8 cellular contexts compared by ENCODE assay signal in the genomic region with DNA sequence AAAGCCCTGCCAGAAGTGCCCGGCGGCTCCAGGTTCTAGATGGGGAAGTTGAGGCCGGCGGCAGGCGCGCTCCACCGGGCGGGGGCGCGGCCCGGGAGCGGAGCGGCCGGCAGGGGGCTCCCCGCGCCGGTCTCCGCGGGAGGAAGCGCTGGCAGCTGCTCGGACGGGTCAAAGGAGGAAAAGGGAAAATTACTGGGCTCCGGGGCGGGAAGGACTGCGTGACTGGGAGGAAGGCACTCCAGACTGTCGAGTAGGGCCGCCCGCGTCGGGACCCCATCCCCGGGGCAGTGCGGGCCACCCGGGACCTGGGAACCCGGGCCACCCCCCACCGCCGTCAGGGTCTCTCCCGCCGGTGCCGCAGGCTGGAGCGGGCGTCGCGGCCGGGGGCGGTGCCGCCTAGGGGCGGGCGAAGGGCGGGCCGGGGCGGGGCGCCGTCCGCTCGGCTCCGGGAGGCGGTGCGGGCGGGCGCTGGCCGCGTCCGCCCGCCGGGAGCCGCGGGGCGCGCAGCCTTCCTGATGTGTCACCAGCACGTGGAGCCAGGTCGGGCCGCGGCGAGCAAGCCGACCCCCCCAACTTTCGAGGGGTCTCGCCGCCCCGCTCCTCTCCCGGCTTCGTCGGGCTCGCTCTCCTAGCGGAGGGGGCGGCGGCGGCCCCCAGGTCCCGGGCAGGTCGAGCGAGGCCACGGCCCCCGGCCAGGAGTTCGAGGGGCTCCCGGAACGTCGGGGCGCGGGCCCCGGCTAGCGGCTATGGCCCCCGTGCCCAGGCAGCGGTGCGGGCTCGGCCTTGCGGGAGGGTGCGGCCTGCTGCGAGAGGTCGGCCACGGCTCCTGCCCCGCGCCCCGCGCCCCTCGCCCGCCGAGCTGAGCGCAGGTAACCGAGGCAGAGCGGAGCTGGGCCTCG.
DNase-seq lines count a peak whose midpoint lies in the region; ATAC-seq and TF ChIP-seq lines count a peak whose summit lies in the region.

No MANE protein-coding gene starts in this region.

- H3K4me1 ChIP-seq in lower lobe of right lung: peaks cover 42% of the 10 kb centered on the region

- peaks cover 17% of the 10 kb centered on the region for H3K4me1 Mint-ChIP-seq in activated CD8-positive, alpha-beta T cell treated with anti-CD3 and anti-CD28 coated beads for 36 hours (ENCODE audit: low read depth)

- H3K4me3 Mint-ChIP-seq in activated CD8-positive, alpha-beta T cell treated with anti-CD3 and anti-CD28 coated beads for 36 hours: peak overlapping the region; percentile 62

- H3K9me3 ChIP-seq in lower lobe of right lung: no peaks in the 10 kb centered on the region

- H3K36me3 Mint-ChIP-seq in activated CD8-positive, alpha-beta T cell treated with anti-CD3 and anti-CD28 coated beads for 36 hours (ENCODE audit: low read depth): no peaks in the 10 kb centered on the region

- H3K4me3 ChIP-seq in lower lobe of right lung: peak overlapping the region; percentile 70

- peaks cover 8% of the 10 kb centered on the region for H3K27me3 Mint-ChIP-seq in activated CD8-positive, alpha-beta T cell treated with anti-CD3 and anti-CD28 coated beads for 36 hours

- no peaks in the 10 kb centered on the region for H3K36me3 ChIP-seq in lower lobe of right lung

- H3K27me3 ChIP-seq in lower lobe of right lung (ENCODE audit: low read depth): no peaks in the 10 kb centered on the region

- no peaks in the 10 kb centered on the region for H3K9me3 Mint-ChIP-seq in activated CD8-positive, alpha-beta T cell treated with anti-CD3 and anti-CD28 coated beads for 36 hours

- H3K27ac Mint-ChIP-seq in activated CD8-positive, alpha-beta T cell treated with anti-CD3 and anti-CD28 coated beads for 36 hours: no peak overlapping the region

- peak; percentile 67 for TF ChIP-seq CTCF in activated CD8-positive, alpha-beta T cell treated with anti-CD3 and anti-CD28 coated beads for 36 hours (IDR thresholded peaks at IDR 0.05)
- TF ChIP-seq CTCF in lower lobe of right lung (IDR thresholded peaks at IDR 0.05): peak; percentile 92

- intact Hi-C loops in activated CD8-positive, alpha-beta T cell treated with anti-CD3 and anti-CD28 coated beads for 36 hours (cut with micrococcal nuclease): loop anchor here (5.0 kb wide), 1 partner anchor 283 kb away; no protein-coding TSS in a partner anchor
- intact Hi-C loops in lower lobe of right lung (cut with DNase I): no loop called here

- POLR2A ChIA-PET in activated CD8-positive, alpha-beta T cell treated with anti-CD3 and anti-CD28 coated beads for 36 hours (lab: Charles Lee): interaction anchor here (1.3 kb wide), 1 partner anchor 9 kb away, joined by 6 read pairs; no protein-coding TSS in a partner anchor

- DNase-seq in EL (peak; percentile 83), NCI-H526 (lab: John Stamatoyannopoulos, UW) (peak; percentile 53 to 94), lower lobe of right lung (peak; percentile 81)
- DNase-seq in activated CD8-positive, alpha-beta T cell treated with anti-CD3 and anti-CD28 coated beads for 36 hours: peak; percentile 53
- peak; percentile 33 for DNase-seq in effector CD4-positive, alpha-beta T cell
- DNase-seq in stimulated activated CD4-positive, alpha-beta T cell treated with anti-CD3 and anti-CD28 coated beads, Interleukin-4, amount 100 ng/mL, for 48 hours (ENCODE audit: low read depth in 2 of 2): peak; percentile 38 to 48

- CTCF ChIA-PET in activated CD8-positive, alpha-beta T cell treated with anti-CD3 and anti-CD28 coated beads for 36 hours (lab: Charles Lee): interaction anchor here (1.3 to 3.5 kb wide), 3 partner anchors 9 to 283 kb away, joined by 3 to 21 read pairs (median 3); no protein-coding TSS in a partner anchor

- H3K27ac ChIP-seq in lower lobe of right lung: peak overlapping the region; percentile 86

- ATAC-seq in HG02678 (IDR thresholded peaks at IDR 0.05; ENCODE audit: unreplicated experiment) (peak; percentile 72), lower lobe of right lung (peak; percentile 92 to 94), HG03039 (IDR thresholded peaks at IDR 0.05; ENCODE audit: unreplicated experiment) (no peak)
- peak; percentile 90 for ATAC-seq in activated CD8-positive, alpha-beta T cell treated with anti-CD3 and anti-CD28 coated beads for 36 hours

Comparison
In these comparisons a context has a peak if more than half of its experiments do, and no peak if none do; other contexts are left out.
1. DNase-seq: peak in every context shown above with its lines; median percentile 83 in EL; 81 in lower lobe of right lung; 74 in NCI-H526; 53 in activated CD8-positive, alpha-beta T cell treated with anti-CD3 and anti-CD28 coated beads for 36 hours; 43 in stimulated activated CD4-positive, alpha-beta T cell treated with anti-CD3 and anti-CD28 coated beads, Interleukin-4, amount 100 ng/mL, for 48 hours; 33 in effector CD4-positive, alpha-beta T cell.